ENCODE assay signal across 15 cellular contexts in the genomic region with DNA sequence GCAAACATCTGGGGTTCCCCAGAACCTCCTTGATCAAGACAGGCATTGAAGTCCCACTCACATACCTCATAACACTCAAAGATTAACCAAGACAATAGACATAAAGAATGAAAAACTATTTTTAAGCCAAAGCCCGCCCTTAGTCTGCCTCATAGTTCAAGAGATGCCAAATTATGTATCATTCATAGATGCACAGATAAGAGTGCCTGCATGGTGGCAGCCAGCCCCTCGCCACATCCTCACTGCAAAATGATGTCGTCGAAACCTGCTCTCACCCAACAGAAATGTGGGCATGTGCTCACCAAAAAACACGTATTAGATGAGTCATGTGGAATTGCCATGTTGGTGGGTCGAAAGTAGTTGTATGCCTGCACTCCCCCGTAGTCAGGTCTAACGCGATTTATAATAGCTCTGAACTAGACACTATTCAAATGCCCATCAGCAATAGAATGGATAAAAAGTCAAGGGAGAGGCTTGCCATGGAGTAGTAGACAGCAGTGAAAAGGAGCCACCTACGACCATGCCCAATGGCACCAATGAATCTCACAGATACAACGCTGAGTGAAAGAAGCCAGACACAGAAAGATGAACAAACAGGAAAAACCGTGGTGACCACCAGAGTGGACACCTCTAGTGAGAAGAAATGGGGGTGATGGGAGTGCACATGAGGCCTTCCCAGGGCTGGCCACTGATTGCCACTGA.
"Had no signal": no experiment of that assay in that cellular context is flagged by ENCODE, and none has a peak within 500 bp of the region (broad histone marks: within the 10 kb centered on the region; RNA-seq: fewer than 3 reads in every experiment).

No MANE protein-coding gene starts in this region.

- H3K36me3 ChIP-seq: cardiac muscle cell, esophagus squamous epithelium, suprapubic skin, upper lobe of left lung had no signal

- H3K4me3 ChIP-seq: cardiac muscle cell, esophagus squamous epithelium, mucosa of descending colon, suprapubic skin, upper lobe of left lung had no signal

- H3K4me1 Mint-ChIP-seq: immature natural killer cell had no signal

- H3K9me3 Mint-ChIP-seq: activated CD4-positive, alpha-beta memory T cell treated with anti-CD3 and anti-CD28 coated beads, Interleukin-2, amount 10 ng/mL, durations not matched to agents 7 days and 5 days; immature natural killer cell; naive thymus-derived CD8-positive, alpha-beta T cell had no signal

- H3K4me1 ChIP-seq: esophagus squamous epithelium, foreskin keratinocyte, suprapubic skin, upper lobe of left lung had no signal

- H3K27me3 Mint-ChIP-seq: activated CD4-positive, alpha-beta memory T cell treated with anti-CD3 and anti-CD28 coated beads, Interleukin-2, amount 10 ng/mL, durations not matched to agents 7 days and 5 days had no signal

- H3K27ac Mint-ChIP-seq: activated CD4-positive, alpha-beta memory T cell treated with anti-CD3 and anti-CD28 coated beads, Interleukin-2, amount 10 ng/mL, durations not matched to agents 7 days and 5 days; immature natural killer cell; naive thymus-derived CD8-positive, alpha-beta T cell had no signal

- H3K4me3 Mint-ChIP-seq: activated CD4-positive, alpha-beta memory T cell treated with anti-CD3 and anti-CD28 coated beads, Interleukin-2, amount 10 ng/mL, durations not matched to agents 7 days and 5 days; immature natural killer cell; naive thymus-derived CD8-positive, alpha-beta T cell had no signal

- DNase-seq: activated CD4-positive, alpha-beta memory T cell treated with anti-CD3 and anti-CD28 coated beads, Interleukin-2, amount 10 ng/mL, durations not matched to agents 7 days and 5 days; activated gamma-delta T cell treated with Interleukin-2 at 50 U/mL for 16 hours; esophagus squamous epithelium; foreskin keratinocyte; immature natural killer cell; left cardiac atrium; mucosa of descending colon; naive thymus-derived CD8-positive, alpha-beta T cell; right cardiac atrium; stimulated activated CD4-positive, alpha-beta T cell treated with anti-CD3 and anti-CD28 coated beads, Interleukin-2, amount 100 ng/mL, for 24 hours; stimulated activated naive CD4-positive, alpha-beta T cell; SW 1271; upper lobe of left lung had no signal

- ATAC-seq: foreskin keratinocyte; left cardiac atrium; mucosa of descending colon; naive thymus-derived CD8-positive, alpha-beta T cell; right cardiac atrium had no signal

- H3K27me3 ChIP-seq: cardiac muscle cell, foreskin keratinocyte, suprapubic skin, upper lobe of left lung had no signal

- H3K36me3 Mint-ChIP-seq: immature natural killer cell had no signal

- H3K9me3 ChIP-seq: esophagus squamous epithelium, mucosa of descending colon, suprapubic skin, upper lobe of left lung had no signal

- H3K27ac ChIP-seq: cardiac muscle cell, esophagus squamous epithelium, foreskin keratinocyte, suprapubic skin, upper lobe of left lung had no signal
